1 cellular context compared by ENCODE assay signal in the genomic region with DNA sequence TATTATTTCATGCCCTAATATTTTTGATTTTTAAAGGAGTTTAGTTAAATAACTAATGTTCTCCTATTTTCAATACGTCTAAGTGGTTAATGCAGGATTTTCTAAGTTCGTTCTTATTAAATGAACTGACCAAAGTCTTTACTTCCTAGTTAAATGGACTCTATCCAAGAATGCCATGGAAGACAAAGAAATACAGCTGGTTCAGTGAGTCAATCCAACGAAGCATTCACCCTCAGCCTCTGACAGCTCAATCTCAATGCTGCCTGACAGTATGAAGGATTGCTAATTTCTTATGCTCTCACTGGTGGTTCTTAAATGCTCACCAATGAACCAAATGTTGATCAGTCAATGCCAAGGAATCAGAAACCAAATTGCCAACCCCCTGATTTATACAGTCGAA.
TF ChIP-seq lines count a peak whose summit lies in the region.

No MANE protein-coding gene starts in this region.

TF ChIP-seq in neural cell, 6 proteins besides CTCF, POLR2A, EP300 and RAD21 (continued from another document):
- TF ChIP-seq, protein P1, sequence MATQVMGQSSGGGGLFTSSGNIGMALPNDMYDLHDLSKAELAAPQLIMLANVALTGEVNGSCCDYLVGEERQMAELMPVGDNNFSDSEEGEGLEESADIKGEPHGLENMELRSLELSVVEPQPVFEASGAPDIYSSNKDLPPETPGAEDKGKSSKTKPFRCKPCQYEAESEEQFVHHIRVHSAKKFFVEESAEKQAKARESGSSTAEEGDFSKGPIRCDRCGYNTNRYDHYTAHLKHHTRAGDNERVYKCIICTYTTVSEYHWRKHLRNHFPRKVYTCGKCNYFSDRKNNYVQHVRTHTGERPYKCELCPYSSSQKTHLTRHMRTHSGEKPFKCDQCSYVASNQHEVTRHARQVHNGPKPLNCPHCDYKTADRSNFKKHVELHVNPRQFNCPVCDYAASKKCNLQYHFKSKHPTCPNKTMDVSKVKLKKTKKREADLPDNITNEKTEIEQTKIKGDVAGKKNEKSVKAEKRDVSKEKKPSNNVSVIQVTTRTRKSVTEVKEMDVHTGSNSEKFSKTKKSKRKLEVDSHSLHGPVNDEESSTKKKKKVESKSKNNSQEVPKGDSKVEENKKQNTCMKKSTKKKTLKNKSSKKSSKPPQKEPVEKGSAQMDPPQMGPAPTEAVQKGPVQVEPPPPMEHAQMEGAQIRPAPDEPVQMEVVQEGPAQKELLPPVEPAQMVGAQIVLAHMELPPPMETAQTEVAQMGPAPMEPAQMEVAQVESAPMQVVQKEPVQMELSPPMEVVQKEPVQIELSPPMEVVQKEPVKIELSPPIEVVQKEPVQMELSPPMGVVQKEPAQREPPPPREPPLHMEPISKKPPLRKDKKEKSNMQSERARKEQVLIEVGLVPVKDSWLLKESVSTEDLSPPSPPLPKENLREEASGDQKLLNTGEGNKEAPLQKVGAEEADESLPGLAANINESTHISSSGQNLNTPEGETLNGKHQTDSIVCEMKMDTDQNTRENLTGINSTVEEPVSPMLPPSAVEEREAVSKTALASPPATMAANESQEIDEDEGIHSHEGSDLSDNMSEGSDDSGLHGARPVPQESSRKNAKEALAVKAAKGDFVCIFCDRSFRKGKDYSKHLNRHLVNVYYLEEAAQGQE (IDR thresholded peaks at IDR 0.05; ENCODE audit: borderline replicate concordance), result no peak
